In the genomic region with DNA sequence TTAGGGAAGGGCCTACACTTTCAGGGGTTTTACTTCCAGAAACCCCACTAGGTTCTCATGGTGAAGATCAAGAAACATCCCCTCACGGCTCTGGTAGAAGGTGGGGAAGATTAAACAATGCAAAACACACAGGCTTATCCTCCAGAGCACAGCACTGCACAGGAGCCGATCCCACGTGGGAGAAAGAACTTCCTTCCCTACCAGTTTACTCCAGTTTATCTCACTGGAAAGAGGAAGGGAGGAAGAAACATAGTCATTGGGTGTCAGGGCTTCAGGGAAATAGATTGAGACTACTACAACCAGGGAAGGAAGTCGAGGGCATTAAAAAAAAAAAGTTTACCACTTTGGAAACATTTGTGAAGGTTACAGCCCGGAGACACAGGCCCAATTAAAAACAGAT, we compare ENCODE assay signal across 12 cellular contexts.
A peak's percentile ranks its signal among the peaks of the same experiment; 100 is the strongest.
DNase-seq lines count a peak whose midpoint lies in the region; ATAC-seq, FAIRE-seq and TF ChIP-seq lines count a peak whose summit lies in the region.
"Had no signal": no experiment of that assay in that cellular context is flagged by ENCODE, and none has a peak within 500 bp of the region (broad histone marks: within the 10 kb centered on the region; RNA-seq: fewer than 3 reads in every experiment).

No MANE protein-coding gene starts in this region.

- H2BK15ac ChIP-seq in neuronal stem cell (ENCODE audit: low read length), result no peak overlapping the region

- H4K91ac ChIP-seq in neuronal stem cell (ENCODE audit: low read depth, low read length, poor library complexity), result no peak overlapping the region

- no peaks in the 10 kb centered on the region for H3K79me1 ChIP-seq in neuronal stem cell (ENCODE audit: low read depth, low read length)

- ATAC-seq in HG03469 (IDR thresholded peaks at IDR 0.05; ENCODE audit: unreplicated experiment), result no peak
- ATAC-seq: Panc1 had no signal

- H3K14ac ChIP-seq in neuronal stem cell (ENCODE audit: low read length), result no peak overlapping the region

- H2BK5ac ChIP-seq in neuronal stem cell (ENCODE audit: low read length), result no peak overlapping the region

- DNase-seq in GF-D8 (lab: John Stamatoyannopoulos, UW) (peak; percentile 65), MV-4-11 (lab: John Stamatoyannopoulos, UW) (peak; percentile 85), dermis blood vessel endothelial cell (peak; percentile 41), neuronal stem cell (ENCODE audit: low spot score) (no peak), COLO668 (lab: John Stamatoyannopoulos, UW; ENCODE audit: unreplicated experiment) (no peak), GM19240 (ENCODE audit: insufficient read length, low spot score) (no peak), H54 (ENCODE audit: insufficient read length, low spot score) (no peak)
- DNase-seq: activated effector memory CD4-positive, alpha-beta T cell treated with Interleukin-2 at 50 U/mL for 16 hours; stimulated activated CD4-positive, alpha-beta T cell treated with anti-CD3 and anti-CD28 coated beads, Interleukin-15, amount 100 ng/mL, for 24 hours had no signal

- no peak overlapping the region for H2BK120ac ChIP-seq in neuronal stem cell (ENCODE audit: low read depth, low read length)

- no peak overlapping the region for H2BK12ac ChIP-seq in neuronal stem cell (ENCODE audit: low read length)

- TF ChIP-seq POLR2A in H54 (IDR thresholded peaks at IDR 0.05; ENCODE audit: low read depth, low read length), result no peak

- no peak overlapping the region for H3K23ac ChIP-seq in neuronal stem cell (ENCODE audit: low read depth, low read length, poor library complexity)

- peaks cover 0 to 2% of the 10 kb centered on the region in 2 donors for H3K36me3 ChIP-seq in neuronal stem cell (replicated peaks in 1 of 2; ENCODE audit: control insufficient read depth in 2 of 2, insufficient read depth in 2 of 2, low read length in 2 of 2)

- no peak overlapping the region for H3K4ac ChIP-seq in neuronal stem cell (ENCODE audit: low read length)

- no CpG with 5 or more reads among the region's 5 CpGs for WGBS in neuronal stem cell (ENCODE audit: extremely low coverage in 2 of 2, insufficient read length in 2 of 2, insufficient replicate concordance in 1 of 2), 2 donors

- H4K8ac ChIP-seq in neuronal stem cell (ENCODE audit: low read depth, low read length), result no peak overlapping the region

- no peak overlapping the region for H3K4me3 ChIP-seq in neuronal stem cell (ENCODE audit: low read length in 2 of 2)

- no peaks in the 10 kb centered on the region for H3K27me3 ChIP-seq in neuronal stem cell (ENCODE audit: control insufficient read depth in 3 of 3, insufficient read depth in 3 of 3, low read depth in 1 of 3, low read length in 3 of 3)

- peaks cover 10 to 17% of the 10 kb centered on the region in 2 donors for H3K4me1 ChIP-seq in neuronal stem cell (ENCODE audit: control insufficient read depth in 2 of 2, insufficient read depth in 1 of 2, low read depth in 1 of 2, low read length in 2 of 2)

- H3K27ac ChIP-seq in neuronal stem cell (replicated peaks; ENCODE audit: low read length), result no peak overlapping the region

- peak overlapping the region; percentile 32 for H2AFZ ChIP-seq in neuronal stem cell (ENCODE audit: low read length)

- H3K9me3 ChIP-seq in neuronal stem cell (replicated peaks in 1 of 2; ENCODE audit: control insufficient read depth in 2 of 2, insufficient read depth in 1 of 2, low read depth in 1 of 2, low read length in 2 of 2), result no peaks in the 10 kb centered on the region

- H3K4me2 ChIP-seq in neuronal stem cell (ENCODE audit: insufficient read depth, low read length, poor library complexity, severe bottlenecking), result no peak overlapping the region

- no peak overlapping the region for H3K18ac ChIP-seq in neuronal stem cell (ENCODE audit: low read length)

- H2AK5ac ChIP-seq in neuronal stem cell (ENCODE audit: low read depth, low read length), result no peak overlapping the region

- no peak for FAIRE-seq in H54 (lab: Jason Lieb, UNC)
- FAIRE-seq: HTR-8/SVneo had no signal

- no peak overlapping the region for H3K9ac ChIP-seq in neuronal stem cell (ENCODE audit: low read depth, low read length, poor library complexity)

Comparison
In these comparisons a context has a peak if more than half of its experiments do, and no peak if none do; other contexts are left out.
1. DNase-seq: peak in GF-D8 (single experiment), MV-4-11 (single experiment) and dermis blood vessel endothelial cell (single experiment); none in neuronal stem cell (single experiment), COLO668 (single experiment), GM19240 (single experiment) and H54 (single experiment).